Comparison of ENCODE assay signal across 8 cellular contexts in the genomic region with DNA sequence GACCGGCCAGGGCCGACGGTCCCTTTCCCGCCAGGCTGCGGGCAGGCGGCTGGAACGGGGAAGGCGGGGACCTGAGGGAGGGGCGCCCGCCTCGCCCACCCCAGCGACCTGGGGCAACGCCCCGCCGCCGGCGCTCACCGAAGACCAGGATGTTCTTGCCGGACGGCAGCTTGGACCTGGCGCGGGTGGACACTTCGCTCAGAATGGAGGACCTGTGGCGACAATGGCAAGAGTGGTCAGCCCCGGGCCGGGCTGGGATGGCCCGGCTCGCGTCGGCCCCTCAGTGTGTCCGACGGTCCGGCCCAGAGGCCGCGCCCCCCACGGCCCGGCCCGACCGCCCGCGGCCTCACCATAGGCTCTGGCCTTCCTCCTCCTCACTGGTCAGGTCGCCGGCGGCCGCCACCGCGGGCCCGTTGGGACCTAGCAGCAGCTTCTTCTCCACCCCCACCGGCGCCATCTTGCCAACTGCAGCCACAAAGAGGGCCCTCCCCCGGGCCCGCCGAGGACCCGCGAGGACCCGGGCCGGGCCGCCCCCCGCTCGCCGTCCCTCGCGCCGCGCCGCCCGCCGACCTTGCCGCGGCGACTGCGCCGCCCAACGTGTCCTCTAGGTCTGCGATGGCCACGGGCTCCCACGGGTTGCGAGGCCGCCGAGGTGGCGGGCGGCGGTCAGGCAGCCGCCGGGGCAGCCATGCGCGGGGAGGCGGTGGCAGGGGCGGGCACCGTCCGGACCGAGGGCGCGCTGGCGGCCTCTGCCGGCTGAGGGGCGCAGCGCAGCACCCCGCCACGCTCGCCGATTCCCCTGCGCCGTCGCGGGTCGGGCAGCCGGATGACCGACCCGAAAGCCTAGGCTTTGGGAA. TPM values are rescaled to one million over a fixed set of nuclear protein-coding genes. Genes with fewer than 3 reads are reported as not detected.
DNase-seq lines count a peak whose midpoint lies in the region; ATAC-seq and TF ChIP-seq lines count a peak whose summit lies in the region.

DYNC1LI2 (minus strand) TSS at position 475 of the 857 bp plus-strand sequence; CDS start at position 457, 18 bp downstream.

- POLR2A ChIA-PET in AG04450 (lab: Yijun Ruan, JAX): interaction anchor here (0.6 to 1.6 kb wide), 5 partner anchors 10 to 519 kb away, joined by 3 to 13 read pairs (median 4); no protein-coding TSS in a partner anchor

- CTCF ChIA-PET in AG04450 (lab: Charles Lee): interaction anchor here (0.6 to 3.0 kb wide), 32 partner anchors 9 to 345 kb away, joined by 3 to 56 read pairs (median 4); partner anchors contain the start of gene NAE1

- TF ChIP-seq CTCF in AG04450 (IDR thresholded peaks at IDR 0.05; ENCODE audit: low read depth, low read length): peak; percentile 58
- peak; percentile 75 for TF ChIP-seq CTCF in colonic mucosa (IDR thresholded peaks at IDR 0.05)

- intact Hi-C loops in colonic mucosa (cut with DNase I): no loop called here

- ATAC-seq in HG03064 (IDR thresholded peaks at IDR 0.05; ENCODE audit: low read depth, unreplicated experiment): peak; percentile 83

- H3K9me3 ChIP-seq in AG04450 (ENCODE audit: control insufficient read depth, insufficient read depth, low read length): no peaks in the 10 kb centered on the region; the same call in 1 of the 2 replicates
- no peaks in the 10 kb centered on the region for H3K9me3 ChIP-seq in colonic mucosa

- peak within 1 kb of the TSS; percentile 95 to 99 for H3K9ac ChIP-seq in colonic mucosa (ENCODE audit: low read depth in 2 of 2, low read length in 2 of 2)

- H3K36me3 ChIP-seq in colonic mucosa: no peaks in the 10 kb centered on the region

- peaks cover 6% of the 10 kb centered on the region for H3K27me3 ChIP-seq in AG04450 (ENCODE audit: control insufficient read depth, insufficient read depth, low read length)
- no peaks in the 10 kb centered on the region for H3K27me3 ChIP-seq in colonic mucosa
- no peaks in the 10 kb centered on the region for H3K27me3 ChIP-seq in layer of hippocampus (ENCODE audit: control insufficient read depth, insufficient read depth, low read length)

- peaks cover 10% of the 10 kb centered on the region for H3K4me1 ChIP-seq in colonic mucosa

- TF ChIP-seq POLR2A in GM18526 (IDR thresholded peaks at IDR 0.05; ENCODE audit: extremely low read depth, insufficient read length): peak; percentile 65

- H3K4me3 ChIP-seq in AG04450 (ENCODE audit: low read depth, low read length) (peak within 1 kb of the TSS; percentile 97), colonic mucosa (peak within 1 kb of the TSS; percentile 99)

- H3K27ac ChIP-seq in AG04450 (ENCODE audit: low read depth, low read length) (peak within 1 kb of the TSS; percentile 31), colonic mucosa (peak within 1 kb of the TSS; percentile 80), layer of hippocampus (ENCODE audit: low read depth, low read length) (peak within 1 kb of the TSS; percentile 96)

- DNase-seq in AG04450 (ENCODE audit: low read depth, low spot score): peak; percentile 20
- DNase-seq in NCI-H226: peak; percentile 49
- DNase-seq in activated CD4-positive, alpha-beta T cell treated with anti-CD3 and anti-CD28 coated beads for 48 hours: peak; percentile 86
- DNase-seq in colonic mucosa: peak; percentile 78
- peak; percentile 70 to 80 for DNase-seq in stimulated activated CD4-positive, alpha-beta T cell treated with anti-CD3 and anti-CD28 coated beads, Interleukin-1b, Interleukin-23, amount 100 ng/mL, for 4 hours (ENCODE audit: low read depth in 2 of 2)

RNA-seq across cellular contexts. Expression of gene DYNC1LI2, which starts in this region (rescaled TPM):
- 86.7 and 88.5 TPM in 2 replicates for polyA plus RNA-seq in AG04450 (2011; rRNA removed)
- 60.9 and 88.0 TPM in 2 replicates for polyA minus RNA-seq in AG04450 (2011; rRNA and poly(A)+ RNA removed)
- total RNA-seq in colonic mucosa: 100 to 1,000 TPM; 138 to 162 TPM

Comparison
In these comparisons a context has a peak if more than half of its experiments do, and no peak if none do; other contexts are left out.
1. Peak in every context shown above with its lines: DNase-seq, ATAC-seq, H3K4me3 ChIP-seq and H3K27ac ChIP-seq.
2. DNase-seq: peak in every context shown above with its lines; median percentile 86 in activated CD4-positive, alpha-beta T cell treated with anti-CD3 and anti-CD28 coated beads for 48 hours; 78 in colonic mucosa; 75 in stimulated activated CD4-positive, alpha-beta T cell treated with anti-CD3 and anti-CD28 coated beads, Interleukin-1b, Interleukin-23, amount 100 ng/mL, for 4 hours; 49 in NCI-H226; 20 in AG04450.
3. H3K27ac ChIP-seq: peak in every context shown above with its lines; median percentile 96 in layer of hippocampus; 80 in colonic mucosa; 31 in AG04450.